Comparison of ENCODE assay signal across 8 cellular contexts in genomic region chr1:197903196-197903514, GRCh38. TPM values are rescaled to one million over a fixed set of nuclear protein-coding genes. Genes with fewer than 3 reads are reported as not detected.
DNase-seq lines count a peak whose midpoint lies in the region; ATAC-seq and TF ChIP-seq lines count a peak whose summit lies in the region.

No MANE protein-coding gene starts in this region.

- H3K27me3 ChIP-seq in endocrine pancreas (ENCODE audit: control insufficient read depth, insufficient read depth, low read length), result no peaks in the 10 kb centered on the region
- H3K27me3 ChIP-seq in neural cell (ENCODE audit: insufficient read depth, low read depth, low read length), result peaks cover 50% of the 10 kb centered on the region

- intact Hi-C loops in posterior vena cava (cut with DNase I), result no loop called here

- peak overlapping the region; percentile 98 for H3K27ac ChIP-seq in C4-2B
- H3K27ac ChIP-seq in neural cell (ENCODE audit: low read length), result no peak overlapping the region

- TF ChIP-seq CTCF in C4-2B (conservative IDR thresholded peaks at IDR 0.05) (no peak), NB4 (IDR thresholded peaks at IDR 0.05; ENCODE audit: low read depth, low read length) (no peak), neural cell (IDR thresholded peaks at IDR 0.05; ENCODE audit: poor library complexity, severe bottlenecking) (no peak)

- no peaks in the 10 kb centered on the region for H4K20me1 ChIP-seq in neural cell (ENCODE audit: insufficient read depth)

- no peaks in the 10 kb centered on the region for H3K9me3 ChIP-seq in endocrine pancreas (ENCODE audit: control insufficient read depth, low read length)
- H3K9me3 ChIP-seq in neural cell (ENCODE audit: low read length), result no peaks in the 10 kb centered on the region

- no peaks in the 10 kb centered on the region for H3F3A ChIP-seq in neural cell (ENCODE audit: insufficient read depth, low read length, poor library complexity, severe bottlenecking)

- no peak for DNase-seq in NB4 (ENCODE audit: low read depth)
- no peak for DNase-seq in pons (ENCODE audit: low spot score)
- DNase-seq in posterior vena cava (ENCODE audit: low spot score), result no peak
- no peak for DNase-seq in DMS79 (lab: John Stamatoyannopoulos, UW)

- TF ChIP-seq EP300 in neural cell (conservative IDR thresholded peaks at IDR 0.05; ENCODE audit: poor library complexity, severe bottlenecking), result no peak

- no peak for ATAC-seq in HG03469 (IDR thresholded peaks at IDR 0.05; ENCODE audit: unreplicated experiment)

- H2AFZ ChIP-seq in neural cell (ENCODE audit: low read depth, low read length), result peak overlapping the region; percentile 75

- H3K9ac ChIP-seq in endocrine pancreas (ENCODE audit: control insufficient read depth, insufficient read depth, low read length) (peak overlapping the region; percentile 27), neural cell (ENCODE audit: low read length) (peak overlapping the region; percentile 79)

- H3K4me3 ChIP-seq in NB4 (ENCODE audit: low read depth, low read length), result peak overlapping the region; percentile 65
- H3K4me3 ChIP-seq in endocrine pancreas (ENCODE audit: control insufficient read depth, insufficient read depth, low read length), result peak overlapping the region; percentile 84
- H3K4me3 ChIP-seq in neural cell (ENCODE audit: low read length), result peak overlapping the region; percentile 68

- TF ChIP-seq RAD21 in neural cell (conservative IDR thresholded peaks at IDR 0.05), result no peak

- H3K36me3 ChIP-seq in endocrine pancreas (ENCODE audit: control insufficient read depth, insufficient read depth, low read length) (no peaks in the 10 kb centered on the region), neural cell (ENCODE audit: insufficient read depth, low read length) (no peaks in the 10 kb centered on the region)

- no peaks in the 10 kb centered on the region for H3K9me2 ChIP-seq in neural cell (ENCODE audit: insufficient read depth, low read length)

- peak overlapping the region; percentile 29 for H3K4me2 ChIP-seq in neural cell (ENCODE audit: low read length)

- no peaks in the 10 kb centered on the region for H3K4me1 ChIP-seq in endocrine pancreas (ENCODE audit: control insufficient read depth, insufficient read depth, low read length)

- no peak for TF ChIP-seq POLR2A in NB4 (IDR thresholded peaks at IDR 0.05; ENCODE audit: extremely low read depth, insufficient read length)

- no peaks in the 10 kb centered on the region for H3K79me2 ChIP-seq in neural cell (replicated peaks; ENCODE audit: insufficient read depth, low read length)

TF ChIP-seq in neural cell, 6 proteins besides CTCF, POLR2A, EP300 and RAD21:
- TF ChIP-seq SMC3 (conservative IDR thresholded peaks at IDR 0.05; ENCODE audit: poor library complexity) (no peak), MXI1 (conservative IDR thresholded peaks at IDR 0.05; ENCODE audit: poor library complexity, severe bottlenecking) (no peak)

RNA-seq across cellular contexts. Expression of gene C1orf53, which starts 0.7 kb away (rescaled TPM):
- 1.1 and 2.6 TPM in 2 replicates for polyA plus RNA-seq in neural cell
- not detected in 2 replicates for polyA minus RNA-seq in neural cell
- total RNA-seq in posterior vena cava, result 1 to 10 TPM; 2.0 to 4.2 TPM

RNA-seq across cellular contexts. Expression of gene LHX9, which starts 14.0 kb away (rescaled TPM):
- polyA plus RNA-seq in neural cell, result 0.37 and 1.3 TPM in 2 replicates
- polyA minus RNA-seq in neural cell, result 0.69 and 2.2 TPM in 2 replicates
- 1 to 10 TPM; 2.6 to 6.4 TPM for total RNA-seq in posterior vena cava
